ENCODE assay signal across 15 cellular contexts in the genomic region with DNA sequence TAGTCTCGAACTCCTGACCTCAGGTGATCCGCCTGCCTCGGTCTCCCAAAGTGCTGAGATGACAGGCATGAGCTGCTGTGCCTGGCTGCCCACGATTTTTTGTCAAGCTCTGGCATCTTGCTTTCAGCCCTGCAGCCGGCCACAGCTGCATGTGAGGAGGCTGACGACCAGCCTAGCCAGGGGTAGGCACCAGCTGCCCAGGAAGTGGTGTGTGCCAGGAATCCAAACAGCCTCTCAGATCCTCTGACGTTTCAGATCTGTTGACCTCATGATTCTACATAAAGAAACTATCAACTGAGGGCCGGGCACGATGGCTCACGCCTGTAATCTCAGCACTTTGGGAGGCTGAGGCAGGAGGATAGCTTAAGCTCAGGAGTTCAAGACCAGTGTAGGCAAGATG. TPM values are rescaled to one million over a fixed set of nuclear protein-coding genes. Genes with fewer than 3 reads are reported as not detected.
DNase-seq lines count a peak whose midpoint lies in the region; ATAC-seq, FAIRE-seq and TF ChIP-seq lines count a peak whose summit lies in the region.
"Had no signal": no experiment of that assay in that cellular context is flagged by ENCODE, and none has a peak within 500 bp of the region (broad histone marks: within the 10 kb centered on the region; RNA-seq: fewer than 3 reads in every experiment).

No MANE protein-coding gene starts in this region.

- ATAC-seq in stimulated activated naive B cell treated with anti-CD40 and anti-IgM and Interleukin-4, amounts not matched to agents 10 μg/mL and 1 μg/mL and 100 μg/mL, for 72 hours (replicated peaks) = no peak
- ATAC-seq: activated naive CD8-positive, alpha-beta T cell treated with anti-CD3 and anti-CD28 coated beads, Interleukin-2, amount 50 U/mL, for 24 hours had no signal

- DNase-seq in EH (ENCODE audit: low read depth) (peak; percentile 62), NCI-H1092 treated with DMSO at 0.1 percent for 48 hours (lab: John Stamatoyannopoulos, UW) (peak; percentile 41), brain pericyte (ENCODE audit: low read depth, low spot score) (peak; percentile 30), osteocyte (ENCODE audit: extremely low spot score, unreplicated experiment) (no peak), NCI-H345 (lab: John Stamatoyannopoulos, UW) (no peak), frontal cortex (ENCODE audit: low spot score in 2 of 2) (no peak)
- DNase-seq in stimulated activated naive B cell treated with anti-CD40 and anti-IgM and Interleukin-4, amounts not matched to agents 10 μg/mL and 1 μg/mL and 100 μg/mL, for 72 hours = no peak
- DNase-seq: activated CD4-positive, alpha-beta memory T cell treated with anti-CD3 and anti-CD28 coated beads, Interleukin-2, amount 10 ng/mL, durations not matched to agents 7 days and 5 days; activated naive CD8-positive, alpha-beta T cell treated with anti-CD3 and anti-CD28 coated beads, Interleukin-2, amount 50 U/mL, for 24 hours; effector memory CD4-positive, alpha-beta T cell; mesenchymal stem cell; NCI-H2227 treated with DMSO at 0.1 percent for 48 hours; retina had no signal

- no peak overlapping the region for H3K4me3 Mint-ChIP-seq in osteocyte (ENCODE audit: unreplicated experiment)
- no peak overlapping the region for H3K4me3 Mint-ChIP-seq in stimulated activated naive B cell treated with anti-CD40 and anti-IgM and Interleukin-4, amounts not matched to agents 10 μg/mL and 1 μg/mL and 100 μg/mL, for 72 hours
- H3K4me3 Mint-ChIP-seq: activated CD4-positive, alpha-beta memory T cell treated with anti-CD3 and anti-CD28 coated beads, Interleukin-2, amount 10 ng/mL, durations not matched to agents 7 days and 5 days; activated naive CD8-positive, alpha-beta T cell treated with anti-CD3 and anti-CD28 coated beads, Interleukin-2, amount 50 U/mL, for 24 hours; activated T-helper 1 cell treated with anti-CD3 and anti-CD28 coated beads, Interleukin-12 subunit alpha, Interleukin-12 subunit beta, Interleukin-2, Interleukin-4 antibody, amounts not matched to agents 30 ng/mL and 10 ng/mL and 1 ng/mL, durations not matched to agents 14 hours and 24 hours and 36 hours had no signal

- peaks cover 59% of the 10 kb centered on the region for H3K4me1 Mint-ChIP-seq in osteocyte (ENCODE audit: unreplicated experiment)
- peaks cover under 1 to 2% of the 10 kb centered on the region in 2 donors for H3K4me1 Mint-ChIP-seq in stimulated activated naive B cell treated with anti-CD40 and anti-IgM and Interleukin-4, amounts not matched to agents 10 μg/mL and 1 μg/mL and 100 μg/mL, for 72 hours
- H3K4me1 Mint-ChIP-seq: activated naive CD8-positive, alpha-beta T cell treated with anti-CD3 and anti-CD28 coated beads, Interleukin-2, amount 50 U/mL, for 24 hours had no signal

- no peak for TF ChIP-seq CTCF in osteocyte (IDR thresholded peaks at IDR 0.05)

- no peaks in the 10 kb centered on the region for H3K27me3 Mint-ChIP-seq in osteocyte (ENCODE audit: unreplicated experiment)
- no peaks in the 10 kb centered on the region for H3K27me3 Mint-ChIP-seq in stimulated activated naive B cell treated with anti-CD40 and anti-IgM and Interleukin-4, amounts not matched to agents 10 μg/mL and 1 μg/mL and 100 μg/mL, for 72 hours
- H3K27me3 Mint-ChIP-seq: activated CD4-positive, alpha-beta memory T cell treated with anti-CD3 and anti-CD28 coated beads, Interleukin-2, amount 10 ng/mL, durations not matched to agents 7 days and 5 days; activated naive CD8-positive, alpha-beta T cell treated with anti-CD3 and anti-CD28 coated beads, Interleukin-2, amount 50 U/mL, for 24 hours had no signal

- peak overlapping the region; percentile 96 for H3K27ac Mint-ChIP-seq in osteocyte (ENCODE audit: unreplicated experiment)
- no peak overlapping the region for H3K27ac Mint-ChIP-seq in stimulated activated naive B cell treated with anti-CD40 and anti-IgM and Interleukin-4, amounts not matched to agents 10 μg/mL and 1 μg/mL and 100 μg/mL, for 72 hours
- H3K27ac Mint-ChIP-seq: activated CD4-positive, alpha-beta memory T cell treated with anti-CD3 and anti-CD28 coated beads, Interleukin-2, amount 10 ng/mL, durations not matched to agents 7 days and 5 days; activated naive CD8-positive, alpha-beta T cell treated with anti-CD3 and anti-CD28 coated beads, Interleukin-2, amount 50 U/mL, for 24 hours; activated T-helper 1 cell treated with anti-CD3 and anti-CD28 coated beads, Interleukin-12 subunit alpha, Interleukin-12 subunit beta, Interleukin-2, Interleukin-4 antibody, amounts not matched to agents 30 ng/mL and 10 ng/mL and 1 ng/mL, durations not matched to agents 14 hours and 24 hours and 36 hours had no signal

- H3K9me3 Mint-ChIP-seq in osteocyte (ENCODE audit: unreplicated experiment) = no peaks in the 10 kb centered on the region
- no peaks in the 10 kb centered on the region for H3K9me3 Mint-ChIP-seq in stimulated activated naive B cell treated with anti-CD40 and anti-IgM and Interleukin-4, amounts not matched to agents 10 μg/mL and 1 μg/mL and 100 μg/mL, for 72 hours
- H3K9me3 Mint-ChIP-seq: activated CD4-positive, alpha-beta memory T cell treated with anti-CD3 and anti-CD28 coated beads, Interleukin-2, amount 10 ng/mL, durations not matched to agents 7 days and 5 days; activated naive CD8-positive, alpha-beta T cell treated with anti-CD3 and anti-CD28 coated beads, Interleukin-2, amount 50 U/mL, for 24 hours; activated T-helper 1 cell treated with anti-CD3 and anti-CD28 coated beads, Interleukin-12 subunit alpha, Interleukin-12 subunit beta, Interleukin-2, Interleukin-4 antibody, amounts not matched to agents 30 ng/mL and 10 ng/mL and 1 ng/mL, durations not matched to agents 14 hours and 24 hours and 36 hours had no signal

- no peak for FAIRE-seq in frontal cortex (lab: Jason Lieb, UNC)
- FAIRE-seq: H1 had no signal

- peaks cover 21% of the 10 kb centered on the region for H3K36me3 Mint-ChIP-seq in osteocyte (ENCODE audit: unreplicated experiment)
- H3K36me3 Mint-ChIP-seq in stimulated activated naive B cell treated with anti-CD40 and anti-IgM and Interleukin-4, amounts not matched to agents 10 μg/mL and 1 μg/mL and 100 μg/mL, for 72 hours = peaks cover 25 to 39% of the 10 kb centered on the region in 2 donors

RNA-seq across cellular contexts. Expression of gene DYNC2I2, which starts 19.0 kb away (rescaled TPM):
- total RNA-seq in osteocyte (62.5 and 68.6 TPM in 2 replicates), frontal cortex (31.4 TPM)

RNA-seq across cellular contexts. Expression of gene SET, which starts 51.4 kb away (rescaled TPM):
- 381 and 382 TPM in 2 replicates for total RNA-seq in osteocyte
- total RNA-seq in frontal cortex = 846 TPM

Comparison
In these comparisons a context has a peak if more than half of its experiments do, and no peak if none do; other contexts are left out.
1. DNase-seq: peak in EH (single experiment), NCI-H1092 treated with DMSO at 0.1 percent for 48 hours (single experiment) and brain pericyte (single experiment); none in osteocyte (single experiment), NCI-H345 (single experiment), frontal cortex (0 of 2) and stimulated activated naive B cell treated with anti-CD40 and anti-IgM and Interleukin-4, amounts not matched to agents 10 μg/mL and 1 μg/mL and 100 μg/mL, for 72 hours (single experiment).